11 cellular contexts compared by ENCODE assay signal in the genomic region with DNA sequence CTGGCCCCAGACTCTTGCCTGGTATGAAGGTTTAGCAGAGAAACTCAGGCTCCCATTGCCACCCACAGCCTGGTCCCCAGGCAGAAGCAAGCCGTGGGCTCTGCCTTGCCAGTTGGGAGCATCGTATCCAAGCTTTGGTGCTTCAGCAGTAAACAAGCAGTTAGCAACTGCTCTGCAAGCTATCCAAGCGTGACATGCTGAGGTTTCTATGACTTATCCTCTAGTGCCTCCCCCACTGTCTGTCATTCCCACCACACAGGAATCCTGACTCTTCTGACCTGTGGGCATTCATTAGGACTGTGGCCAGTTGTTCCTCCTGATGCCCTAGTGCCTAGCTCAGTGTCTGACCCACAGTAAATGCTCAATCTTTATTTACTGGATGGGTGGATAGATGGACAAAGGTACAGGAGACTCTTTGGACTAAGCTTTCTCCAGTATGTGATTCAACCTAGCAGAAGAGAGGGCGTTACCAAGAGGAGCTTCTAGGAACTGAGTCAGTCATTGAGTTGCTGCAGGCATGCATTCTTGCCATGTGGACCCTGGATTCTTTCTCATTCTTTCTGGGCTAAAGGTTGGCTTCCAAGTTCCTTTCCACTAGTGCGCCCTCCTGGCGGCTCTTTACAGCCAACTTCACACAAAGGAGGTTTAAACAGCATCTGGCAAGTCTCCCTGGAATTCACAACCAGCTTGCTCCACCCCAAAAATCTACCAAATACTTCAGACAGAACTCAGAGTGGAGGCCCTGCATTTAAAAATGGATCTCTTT. TPM values are rescaled to one million over a fixed set of nuclear protein-coding genes. Genes with fewer than 3 reads are reported as not detected.
DNase-seq lines count a peak whose midpoint lies in the region; ATAC-seq, FAIRE-seq and TF ChIP-seq lines count a peak whose summit lies in the region.
"Had no signal": no experiment of that assay in that cellular context is flagged by ENCODE, and none has a peak within 500 bp of the region (broad histone marks: within the 10 kb centered on the region; RNA-seq: fewer than 3 reads in every experiment).

No MANE protein-coding gene starts in this region.

- H3K4me3 ChIP-seq in A549 (no peak overlapping the region), adipocyte (ENCODE audit: low read length) (peak overlapping the region; percentile 3), stomach (no peak overlapping the region)

- H3K9me3 Mint-ChIP-seq in CD14-positive monocyte, result peaks cover 0 to 2% (median 0%) of the 10 kb centered on the region in 7 donors
- H3K9me3 Mint-ChIP-seq: activated CD4-positive, alpha-beta memory T cell treated with anti-CD3 and anti-CD28 coated beads for 36 hours had no signal

- intact Hi-C loops in CD14-positive monocyte (cut with micrococcal nuclease) (loop anchor here (5.0 to 10.0 kb wide), 2 partner anchors 689 to 691 kb away; no protein-coding TSS in a partner anchor), stomach (cut with DNase I; ENCODE audit: low total_unique reads) (no loop called here)

- H3K4me1 ChIP-seq in A549 (peaks cover 60% of the 10 kb centered on the region), adipocyte (ENCODE audit: control insufficient read depth, insufficient read depth, low read length) (peaks cover 46% of the 10 kb centered on the region), stomach (peaks cover 0 to 11% (median 6%) of the 10 kb centered on the region in 4 donors)

- no peak overlapping the region for H3K4me3 Mint-ChIP-seq in CD14-positive monocyte
- H3K4me3 Mint-ChIP-seq: activated CD4-positive, alpha-beta memory T cell treated with anti-CD3 and anti-CD28 coated beads for 36 hours had no signal

- no peaks in the 10 kb centered on the region for H3K36me3 ChIP-seq in adipocyte (ENCODE audit: control insufficient read depth, insufficient read depth, low read length, severe bottlenecking)
- H3K36me3 ChIP-seq in stomach, result no peaks in the 10 kb centered on the region

- peak in 1 of 2 experiments; percentile 34; a peak in 4 of 5 replicates for TF ChIP-seq RAD21 in A549 (conservative IDR thresholded peaks at IDR 0.05 in 1 of 2, IDR thresholded peaks at IDR 0.05 in 1 of 2)

- no peaks in the 10 kb centered on the region for H3K36me3 Mint-ChIP-seq in CD14-positive monocyte
- H3K36me3 Mint-ChIP-seq: activated CD4-positive, alpha-beta memory T cell treated with anti-CD3 and anti-CD28 coated beads for 36 hours had no signal

- peaks cover 3% of the 10 kb centered on the region for H3K4me1 Mint-ChIP-seq in CD14-positive monocyte

- peak; percentile 65 to 77 for ATAC-seq in A549
- ATAC-seq in GM21390 (IDR thresholded peaks at IDR 0.05; ENCODE audit: unreplicated experiment), result no peak

- POLR2A ChIA-PET in A549 (lab: Yijun Ruan, JAX), result interaction anchor here (1.0 to 1.6 kb wide), 4 partner anchors 10 to 66 kb away, joined by 3 to 7 read pairs (median 4); a partner anchor contains a TSS

- H3K9ac ChIP-seq in adipocyte (ENCODE audit: low read length), result peak overlapping the region; percentile 47
- H3K9ac ChIP-seq: parathyroid adenoma had no signal

- H3K27ac Mint-ChIP-seq in CD14-positive monocyte, result no peak overlapping the region
- H3K27ac Mint-ChIP-seq: activated CD4-positive, alpha-beta memory T cell treated with anti-CD3 and anti-CD28 coated beads for 36 hours had no signal

- TF ChIP-seq EP300 in A549 (IDR thresholded peaks at IDR 0.05) (peak in 1 of 2 experiments; percentile 32; a peak in 1 of 5 replicates), stomach (IDR thresholded peaks at IDR 0.05) (no peak)

- DNase-seq in A549 (ENCODE audit: low read depth in 1 of 2, low spot score in 1 of 2) (peak; percentile 44 to 70), GOT3 (lab: John Stamatoyannopoulos, UW) (peak; percentile 55), adipocyte (ENCODE audit: low read depth) (peak; percentile 89), islet precursor cell (peak; percentile 90), HuH-7.5 (ENCODE audit: low spot score) (no peak), CD14-positive monocyte (ENCODE audit: low spot score) (no peak), stomach (no peak)
- DNase-seq: activated CD4-positive, alpha-beta memory T cell treated with anti-CD3 and anti-CD28 coated beads for 36 hours; effector memory CD4-positive, alpha-beta T cell had no signal

- H3K4me2 ChIP-seq in A549, result peak overlapping the region; percentile 50

- TF ChIP-seq POLR2A in A549 (IDR thresholded peaks at IDR 0.05; ENCODE audit: low read length) (no peak), stomach (IDR thresholded peaks at IDR 0.05) (no peak)

- H3K27ac ChIP-seq in A549, result peak overlapping the region; percentile 58 to 79
- no peak overlapping the region for H3K27ac ChIP-seq in stomach
- H3K27ac ChIP-seq: parathyroid adenoma had no signal

- no peak for FAIRE-seq in A549 (lab: Jason Lieb, UNC)

- 18% methylated on average over 6 of the region's 6 CpGs for WGBS in A549 (ENCODE audit: missing lambda C conversion rate)
- WGBS in stomach, 5 donors, result 52 to 69% (median 60%) methylated on average over 6 of the region's 6 CpGs

- peaks cover 33 to 49% (median 35%) of the 10 kb centered on the region in 3 donors for H3K27me3 Mint-ChIP-seq in CD14-positive monocyte (ENCODE audit: low read depth in 3 of 3)

- CTCF ChIA-PET in A549 (lab: Yijun Ruan, JAX), result interaction anchor here (0.6 to 5.2 kb wide), 16 partner anchors 10 to 686 kb away, joined by 3 to 54 read pairs (median 6); a partner anchor contains a TSS

- H3K27me3 ChIP-seq in adipocyte (replicated peaks; ENCODE audit: control insufficient read depth, insufficient read depth, low read length), result no peaks in the 10 kb centered on the region
- H3K27me3 ChIP-seq in stomach, result peaks cover 0 to 57% (median 13%) of the 10 kb centered on the region in 3 donors

- TF ChIP-seq CTCF in A549 (IDR thresholded peaks at IDR 0.05), result no peak
- TF ChIP-seq CTCF in CD14-positive monocyte (IDR thresholded peaks at IDR 0.05), result no peak
- no peak for TF ChIP-seq CTCF in stomach (IDR thresholded peaks at IDR 0.05)

- H3K9me3 ChIP-seq in A549, result no peaks in the 10 kb centered on the region
- no peaks in the 10 kb centered on the region for H3K9me3 ChIP-seq in adipocyte (ENCODE audit: control insufficient read depth, low read length)
- no peaks in the 10 kb centered on the region for H3K9me3 ChIP-seq in stomach

TF ChIP-seq in A549, 52 proteins besides CTCF, POLR2A, EP300 and RAD21 (continues in another document):
- TF ChIP-seq CBX8 (IDR thresholded peaks at IDR 0.05) (no peak), CEBPB (IDR thresholded peaks at IDR 0.05) (no peak), GATA3 (IDR thresholded peaks at IDR 0.05; ENCODE audit: borderline replicate concordance) (no peak), RARB (CRISPR knock-in tag; IDR thresholded peaks at IDR 0.05) (no peak), CHD2 (IDR thresholded peaks at IDR 0.05; ENCODE audit: low read length, partially characterized antibody) (no peak), ZFP36 (IDR thresholded peaks at IDR 0.05; ENCODE audit: borderline replicate concordance, partially characterized antibody) (no peak), BHLHE40 (IDR thresholded peaks at IDR 0.05; ENCODE audit: low read depth, low read length) (no peak), JUN (IDR thresholded peaks at IDR 0.05) (no peak; a peak in 1 of 5 replicates), FOSL2 (IDR thresholded peaks at IDR 0.05) (no peak), FOSL2 (CRISPR knock-in tag; IDR thresholded peaks at IDR 0.05) (no peak), SREBF2 (IDR thresholded peaks at IDR 0.05) (no peak), TP53 (CRISPR knock-in tag; IDR thresholded peaks at IDR 0.05) (no peak)
- TF ChIP-seq, protein P1, sequence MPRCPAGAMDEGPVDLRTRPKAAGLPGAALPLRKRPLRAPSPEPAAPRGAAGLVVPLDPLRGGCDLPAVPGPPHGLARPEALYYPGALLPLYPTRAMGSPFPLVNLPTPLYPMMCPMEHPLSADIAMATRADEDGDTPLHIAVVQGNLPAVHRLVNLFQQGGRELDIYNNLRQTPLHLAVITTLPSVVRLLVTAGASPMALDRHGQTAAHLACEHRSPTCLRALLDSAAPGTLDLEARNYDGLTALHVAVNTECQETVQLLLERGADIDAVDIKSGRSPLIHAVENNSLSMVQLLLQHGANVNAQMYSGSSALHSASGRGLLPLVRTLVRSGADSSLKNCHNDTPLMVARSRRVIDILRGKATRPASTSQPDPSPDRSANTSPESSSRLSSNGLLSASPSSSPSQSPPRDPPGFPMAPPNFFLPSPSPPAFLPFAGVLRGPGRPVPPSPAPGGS (IDR thresholded peaks at IDR 0.05), result no peak
- TF ChIP-seq, protein P2, sequence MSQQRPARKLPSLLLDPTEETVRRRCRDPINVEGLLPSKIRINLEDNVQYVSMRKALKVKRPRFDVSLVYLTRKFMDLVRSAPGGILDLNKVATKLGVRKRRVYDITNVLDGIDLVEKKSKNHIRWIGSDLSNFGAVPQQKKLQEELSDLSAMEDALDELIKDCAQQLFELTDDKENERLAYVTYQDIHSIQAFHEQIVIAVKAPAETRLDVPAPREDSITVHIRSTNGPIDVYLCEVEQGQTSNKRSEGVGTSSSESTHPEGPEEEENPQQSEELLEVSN (IDR thresholded peaks at IDR 0.05; ENCODE audit: borderline replicate concordance, low read depth), result 0 out of 2 replicates have a peak, but pooled peaks have one; percentile 24
- TF ChIP-seq, protein P3, sequence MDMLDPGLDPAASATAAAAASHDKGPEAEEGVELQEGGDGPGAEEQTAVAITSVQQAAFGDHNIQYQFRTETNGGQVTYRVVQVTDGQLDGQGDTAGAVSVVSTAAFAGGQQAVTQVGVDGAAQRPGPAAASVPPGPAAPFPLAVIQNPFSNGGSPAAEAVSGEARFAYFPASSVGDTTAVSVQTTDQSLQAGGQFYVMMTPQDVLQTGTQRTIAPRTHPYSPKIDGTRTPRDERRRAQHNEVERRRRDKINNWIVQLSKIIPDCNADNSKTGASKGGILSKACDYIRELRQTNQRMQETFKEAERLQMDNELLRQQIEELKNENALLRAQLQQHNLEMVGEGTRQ (IDR thresholded peaks at IDR 0.05), result no peak

RNA-seq across cellular contexts. Expression of a gene that starts 40.6 kb away (rescaled TPM):
- polyA plus RNA-seq in A549 (2011; rRNA removed), result 88.6 and 147 TPM in 2 replicates
- 42.4 and 46.5 TPM in 2 replicates for polyA plus RNA-seq in A549 (2012; cell fraction: cytosol; rRNA removed)
- polyA plus RNA-seq in A549 (2012; cell fraction: nucleus; rRNA removed), result 20.8 and 21.5 TPM in 2 replicates
- polyA plus RNA-seq in A549 (2017; fragmentation: RNase III; extraction: RNeasy Plus Mini Kit Qiagen cat#74134 plus additional on column Dnase treatment), result 70.5 to 75.9 TPM (median 75.7 TPM) in 3 replicates
- 18.5 and 23.0 TPM in 2 replicates for polyA minus RNA-seq in A549 (2011; rRNA and poly(A)+ RNA removed)
- 10 to 100 TPM; 25.0 TPM for polyA plus RNA-seq in CD14-positive monocyte
- 10 to 100 TPM in 4 of 5 donors, 1 to 10 TPM in 1; 8.8 to 55.0 (median 31.9) TPM for total RNA-seq in stomach
- 10 to 100 TPM; 11.9 to 30.2 (median 29.6) TPM for polyA plus RNA-seq in stomach

RNA-seq across cellular contexts. Expression of a gene that starts 45.2 kb away (rescaled TPM):
- 2.5 TPM in 2 replicates for polyA plus RNA-seq in A549 (2011; rRNA removed)
- polyA plus RNA-seq in A549 (2012; cell fraction: cytosol; rRNA removed), result 4.1 and 5.0 TPM in 2 replicates
- polyA plus RNA-seq in A549 (2012; cell fraction: nucleus; rRNA removed), result 4.4 and 5.9 TPM in 2 replicates
- 13.5 to 19.0 TPM (median 16.1 TPM) in 3 replicates for polyA plus RNA-seq in A549 (2017; fragmentation: RNase III; extraction: RNeasy Plus Mini Kit Qiagen cat#74134 plus additional on column Dnase treatment)
- 3.5 and 4.0 TPM in 2 replicates for polyA minus RNA-seq in A549 (2011; rRNA and poly(A)+ RNA removed)
- polyA plus RNA-seq in CD14-positive monocyte, result not detected
- total RNA-seq in stomach, result 1 to 10 TPM in 2 of 5 donors, not detected in 3; 1.3 to 2.4 TPM
- polyA plus RNA-seq in stomach, result 1 to 10 TPM; 2.1 to 4.7 (median 3.5) TPM
- total RNA-seq: activated CD4-positive, alpha-beta memory T cell treated with anti-CD3 and anti-CD28 coated beads for 36 hours had no signal

Comparison
In these comparisons a context has a peak if more than half of its experiments do, and no peak if none do; other contexts are left out.
1. DNase-seq: peak in A549 (2 of 2), GOT3 (single experiment), adipocyte (single experiment) and islet precursor cell (single experiment); none in HuH-7.5 (single experiment), CD14-positive monocyte (single experiment) and stomach (single experiment).
2. H3K27ac ChIP-seq: peak in A549 (2 of 2); none in stomach (0 of 5).